8 cellular contexts compared by ENCODE assay signal in the genomic region with DNA sequence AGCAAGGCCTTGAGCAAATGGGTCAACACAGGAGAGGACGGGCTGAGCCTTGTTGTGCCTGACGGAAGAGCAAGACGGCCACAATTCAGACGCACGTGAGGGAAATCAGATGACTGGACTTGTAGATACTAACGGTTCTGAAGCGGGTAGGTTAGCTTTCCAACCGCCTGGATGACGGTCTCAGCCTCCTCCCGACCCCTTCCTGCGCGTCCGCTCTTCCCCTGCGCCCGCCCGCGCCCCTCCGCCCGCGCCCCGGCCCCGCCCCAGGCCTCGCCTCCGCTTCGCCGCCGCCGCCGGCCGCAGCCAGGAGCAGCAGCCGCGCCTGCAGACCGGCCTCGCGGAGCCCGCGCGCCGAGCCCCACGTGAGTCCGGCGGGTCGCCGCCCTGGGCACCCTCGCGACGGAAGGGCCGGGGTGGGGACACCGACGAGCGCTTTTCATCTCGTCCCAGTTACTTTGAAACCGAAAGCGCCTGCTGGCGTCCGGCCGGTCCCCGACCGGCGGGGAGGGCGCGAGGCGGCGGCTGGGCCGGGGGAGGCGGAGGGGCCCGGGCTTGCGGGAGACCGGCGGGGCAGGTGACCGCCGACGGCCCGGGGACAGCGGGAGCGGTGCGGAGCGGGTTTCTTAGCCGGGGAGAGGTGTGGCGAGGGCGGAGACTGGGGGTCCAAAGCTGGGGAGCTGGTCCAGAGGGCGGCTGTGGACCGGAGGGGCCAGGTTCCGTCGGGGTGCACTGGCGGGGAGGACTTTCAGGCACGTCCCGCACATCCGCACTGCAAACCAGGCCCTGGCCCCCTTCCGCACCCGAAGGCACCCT. TPM values are rescaled to one million over a fixed set of nuclear protein-coding genes. Genes with fewer than 3 reads are reported as not detected.
A peak's percentile ranks its signal among the peaks of the same experiment; 100 is the strongest.
DNase-seq lines count a peak whose midpoint lies in the region; ATAC-seq and TF ChIP-seq lines count a peak whose summit lies in the region.

A gene with protein sequence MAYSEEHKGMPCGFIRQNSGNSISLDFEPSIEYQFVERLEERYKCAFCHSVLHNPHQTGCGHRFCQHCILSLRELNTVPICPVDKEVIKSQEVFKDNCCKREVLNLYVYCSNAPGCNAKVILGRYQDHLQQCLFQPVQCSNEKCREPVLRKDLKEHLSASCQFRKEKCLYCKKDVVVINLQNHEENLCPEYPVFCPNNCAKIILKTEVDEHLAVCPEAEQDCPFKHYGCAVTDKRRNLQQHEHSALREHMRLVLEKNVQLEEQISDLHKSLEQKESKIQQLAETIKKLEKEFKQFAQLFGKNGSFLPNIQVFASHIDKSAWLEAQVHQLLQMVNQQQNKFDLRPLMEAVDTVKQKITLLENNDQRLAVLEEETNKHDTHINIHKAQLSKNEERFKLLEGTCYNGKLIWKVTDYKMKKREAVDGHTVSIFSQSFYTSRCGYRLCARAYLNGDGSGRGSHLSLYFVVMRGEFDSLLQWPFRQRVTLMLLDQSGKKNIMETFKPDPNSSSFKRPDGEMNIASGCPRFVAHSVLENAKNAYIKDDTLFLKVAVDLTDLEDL (plus strand): TSS at position 306 of the 813 bp plus-strand sequence. CDS start 26,407 bp downstream, outside the sequence.

- H3K4me1 ChIP-seq in SJSA1 (replicated peaks) (peaks cover 4% of the 10 kb centered on the region), adipocyte (ENCODE audit: control insufficient read depth, insufficient read depth, low read length) (peaks cover 6% of the 10 kb centered on the region), prostate gland (replicated peaks) (no peaks in the 10 kb centered on the region)

- TF ChIP-seq CTCF in AG10803 (conservative IDR thresholded peaks at IDR 0.05; ENCODE audit: low read length) (no peak), prostate gland (IDR thresholded peaks at IDR 0.05) (no peak)

- H3K36me3 ChIP-seq in SJSA1 (peaks cover 5% of the 10 kb centered on the region; the same call in 1 of the 2 replicates), adipocyte (ENCODE audit: control insufficient read depth, insufficient read depth, low read length, severe bottlenecking) (no peaks in the 10 kb centered on the region), prostate gland (no peaks in the 10 kb centered on the region)

- H3K9me3 ChIP-seq in SJSA1 (replicated peaks) = no peaks in the 10 kb centered on the region
- no peaks in the 10 kb centered on the region for H3K9me3 ChIP-seq in adipocyte (ENCODE audit: control insufficient read depth, low read length)
- no peaks in the 10 kb centered on the region for H3K9me3 ChIP-seq in prostate gland

- H3K4me3 ChIP-seq in AG10803 (ENCODE audit: low read length) (peak within 1 kb of the TSS; percentile 77), SJSA1 (peak within 1 kb of the TSS; percentile 86), adipocyte (ENCODE audit: low read length) (peak within 1 kb of the TSS; percentile 83), prostate gland (peak within 1 kb of the TSS; percentile 69 to 71)

- H3K27ac ChIP-seq in SJSA1 (peak within 1 kb of the TSS; percentile 55), prostate gland (peak within 1 kb of the TSS; percentile 77 to 83)

- peak; percentile 60 for DNase-seq in AG10803 (ENCODE audit: low read depth)
- DNase-seq in SJSA1 (ENCODE audit: low read depth in 1 of 2, low spot score in 2 of 2) = peak; percentile 49 to 53
- DNase-seq in adipocyte (ENCODE audit: low read depth) = peak; percentile 81
- peak; percentile 73 for DNase-seq in left ventricle myocardium superior
- DNase-seq in prostate gland (ENCODE audit: low spot score) = peak; percentile 36
- DNase-seq in NCI-H2107 (lab: John Stamatoyannopoulos, UW) = no peak

- under 1% methylated on average over 88 of the region's 91 CpGs for WGBS in prostate gland

- intact Hi-C loops in left ventricle myocardium superior (cut with micrococcal nuclease) = no loop called here
- intact Hi-C loops in prostate gland (cut with DNase I) = loop anchor here (5.0 to 10.0 kb wide), 3 partner anchors 56 to 328 kb away; no protein-coding TSS in a partner anchor

- no peaks in the 10 kb centered on the region for H3K27me3 ChIP-seq in SJSA1 (replicated peaks)
- no peaks in the 10 kb centered on the region for H3K27me3 ChIP-seq in adipocyte (replicated peaks; ENCODE audit: control insufficient read depth, insufficient read depth, low read length)
- H3K27me3 ChIP-seq in prostate gland (replicated peaks; ENCODE audit: insufficient read depth) = no peaks in the 10 kb centered on the region

- peak within 1 kb of the TSS; percentile 81 for H3K9ac ChIP-seq in adipocyte (ENCODE audit: low read length)

- no peak for TF ChIP-seq POLR2A in prostate gland (IDR thresholded peaks at IDR 0.05)

- peak; percentile 35 for ATAC-seq in GM18907 (IDR thresholded peaks at IDR 0.05; ENCODE audit: unreplicated experiment)
- ATAC-seq in HG03196 (IDR thresholded peaks at IDR 0.05; ENCODE audit: unreplicated experiment) = peak; percentile 28
- peak; percentile 86 for ATAC-seq in left ventricle myocardium superior

RNA-seq across cellular contexts. Expression of the gene that starts here (rescaled TPM):
- total RNA-seq in SJSA1 (2014; rRNA removed; shearing (Covaris generic)) = 11.8 and 14.4 TPM in 2 replicates
- total RNA-seq in left ventricle myocardium superior = 2.4 TPM
- 10 to 100 TPM in 1 of 2 donors, 1 to 10 TPM in 1; 8.0 to 12.6 TPM for total RNA-seq in prostate gland

Comparison
In these comparisons a context has a peak if more than half of its experiments do, and no peak if none do; other contexts are left out.
1. ATAC-seq: peak in every context shown above with its lines; median percentile 86 in left ventricle myocardium superior; 35 in GM18907; 28 in HG03196.